ENCODE assay signal across 12 cellular contexts in the genomic region with DNA sequence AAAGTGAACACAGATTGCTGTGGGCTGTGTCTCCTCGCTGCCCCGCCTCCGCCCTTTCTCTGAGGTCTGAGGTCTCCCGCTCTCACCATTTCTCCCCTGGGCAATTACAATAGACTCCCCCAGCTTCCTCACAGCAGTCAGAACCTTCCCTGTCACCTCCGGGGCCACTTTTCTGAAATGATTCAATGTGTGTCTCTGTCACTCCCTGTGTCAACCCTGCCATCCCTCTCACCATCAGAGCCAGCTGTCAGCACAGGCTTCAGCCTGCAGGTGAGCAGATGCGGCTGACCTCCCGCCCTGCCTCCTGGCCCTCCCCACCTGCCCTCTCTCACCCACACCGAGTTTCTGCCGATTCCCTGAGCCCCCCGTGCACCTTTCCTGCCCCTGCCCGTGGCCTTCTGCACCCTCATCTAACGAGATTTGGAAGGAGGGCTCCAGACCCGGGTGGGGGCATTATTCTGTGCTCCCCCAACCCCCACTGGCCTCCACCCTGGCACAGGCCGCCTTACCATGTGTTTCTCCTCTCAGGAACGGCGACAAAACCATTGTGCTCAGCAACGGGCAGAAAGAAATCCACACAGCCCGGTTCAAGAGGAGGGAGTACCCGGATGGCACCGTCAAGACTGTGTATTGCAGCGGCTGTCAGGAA. TPM values are rescaled to one million over a fixed set of nuclear protein-coding genes. Genes with fewer than 3 reads are reported as not detected.
DNase-seq lines count a peak whose midpoint lies in the region; ATAC-seq, FAIRE-seq and TF ChIP-seq lines count a peak whose summit lies in the region.
"Not testable (repeated sequence)": the region's sequence is repeated elsewhere in the genome, so short reads cannot be mapped to it uniquely, and the experiment has no call there.
"Had no signal": no experiment of that assay in that cellular context is flagged by ENCODE, and none has a peak within 500 bp of the region (broad histone marks: within the 10 kb centered on the region; RNA-seq: fewer than 3 reads in every experiment).

No MANE protein-coding gene starts in this region.

- H3K27ac Mint-ChIP-seq in activated CD4-positive, alpha-beta T cell treated with anti-CD3 and anti-CD28 coated beads for 36 hours; activated T-helper 17 cell treated with anti-CD3 and anti-CD28 coated beads, Interleukin-2, amount 50 U/mL, for 72 hours; naive thymus-derived CD4-positive, alpha-beta T cell; stimulated activated naive CD8-positive, alpha-beta T cell treated with anti-CD3 and anti-CD28 coated beads, Interleukin-15, amount 100 ng/mL, for 72 hours: not testable (repeated sequence)

- H3K4me3 Mint-ChIP-seq in activated CD4-positive, alpha-beta T cell treated with anti-CD3 and anti-CD28 coated beads for 36 hours; activated T-helper 17 cell treated with anti-CD3 and anti-CD28 coated beads, Interleukin-2, amount 50 U/mL, for 72 hours; naive thymus-derived CD4-positive, alpha-beta T cell; stimulated activated naive CD8-positive, alpha-beta T cell treated with anti-CD3 and anti-CD28 coated beads, Interleukin-15, amount 100 ng/mL, for 72 hours: not testable (repeated sequence)

- not testable (repeated sequence) for H3K27me3 ChIP-seq in bronchial epithelial cell (ENCODE audit: control insufficient read depth, insufficient read depth, low read length); naive thymus-derived CD4-positive, alpha-beta T cell (ENCODE audit: control insufficient read depth in 2 of 2, insufficient read depth in 2 of 2, low read length in 2 of 2)

- H3K4me3 ChIP-seq in bronchial epithelial cell (ENCODE audit: low read depth, low read length); naive thymus-derived CD4-positive, alpha-beta T cell (ENCODE audit: low read length): not testable (repeated sequence)

- ATAC-seq in activated CD4-positive, alpha-beta T cell treated with anti-CD3 and anti-CD28 coated beads for 36 hours = peak; percentile 72
- peak; percentile 77 for ATAC-seq in activated T-helper 17 cell treated with anti-CD3 and anti-CD28 coated beads, Interleukin-2, amount 50 U/mL, for 72 hours (replicated peaks)
- peak; percentile 22 for ATAC-seq in naive thymus-derived CD4-positive, alpha-beta T cell
- ATAC-seq in stimulated activated naive CD8-positive, alpha-beta T cell treated with anti-CD3 and anti-CD28 coated beads, Interleukin-15, amount 100 ng/mL, for 72 hours = peak; percentile 33

- CTCF ChIA-PET in activated CD4-positive, alpha-beta T cell treated with anti-CD3 and anti-CD28 coated beads for 36 hours (lab: Charles Lee) = not testable (repeated sequence)
- CTCF ChIA-PET in naive thymus-derived CD4-positive, alpha-beta T cell (lab: Charles Lee) = interaction anchor here (1.0 kb wide), 1 partner anchor 53 kb away, joined by 3 read pairs; no protein-coding TSS in a partner anchor

- peak; percentile 20 for FAIRE-seq in HTR-8/SVneo (lab: Jason Lieb, UNC)
- FAIRE-seq in bronchial epithelial cell (lab: Jason Lieb, UNC) = peak; percentile 88

- not testable (repeated sequence) for H3K9me3 ChIP-seq in naive thymus-derived CD4-positive, alpha-beta T cell (ENCODE audit: control insufficient read depth in 2 of 3, low read length in 3 of 3)

- intact Hi-C loops in activated CD4-positive, alpha-beta T cell treated with anti-CD3 and anti-CD28 coated beads for 36 hours (cut with DNase I, micrococcal nuclease); naive thymus-derived CD4-positive, alpha-beta T cell (cut with micrococcal nuclease): not testable (repeated sequence)

- peaks cover 25% of the 10 kb centered on the region for H3K27me3 Mint-ChIP-seq in activated CD4-positive, alpha-beta T cell treated with anti-CD3 and anti-CD28 coated beads for 36 hours
- peaks cover 31% of the 10 kb centered on the region for H3K27me3 Mint-ChIP-seq in activated T-helper 17 cell treated with anti-CD3 and anti-CD28 coated beads, Interleukin-2, amount 50 U/mL, for 72 hours
- peaks cover 2 to 28% (median 10%) of the 10 kb centered on the region in 5 donors for H3K27me3 Mint-ChIP-seq in naive thymus-derived CD4-positive, alpha-beta T cell
- H3K27me3 Mint-ChIP-seq in stimulated activated naive CD8-positive, alpha-beta T cell treated with anti-CD3 and anti-CD28 coated beads, Interleukin-15, amount 100 ng/mL, for 72 hours = peaks cover 42% of the 10 kb centered on the region

- DNase-seq in HTR-8/SVneo (ENCODE audit: insufficient read length, low spot score); activated CD4-positive, alpha-beta T cell treated with anti-CD3 and anti-CD28 coated beads for 36 hours; bronchial epithelial cell (ENCODE audit: low read depth); naive thymus-derived CD4-positive, alpha-beta T cell; stimulated activated naive CD8-positive, alpha-beta T cell treated with anti-CD3 and anti-CD28 coated beads, Interleukin-15, amount 100 ng/mL, for 72 hours: not testable (repeated sequence)

- not testable (repeated sequence) for H3K36me3 ChIP-seq in bronchial epithelial cell (ENCODE audit: control insufficient read depth, insufficient read depth, low read length); naive thymus-derived CD4-positive, alpha-beta T cell (ENCODE audit: control insufficient read depth in 2 of 3, insufficient read depth in 3 of 3, low read length in 3 of 3)

- H3K27ac ChIP-seq in naive thymus-derived CD4-positive, alpha-beta T cell (ENCODE audit: low read depth, low read length) = not testable (repeated sequence)

- not testable (repeated sequence) for H3K36me3 Mint-ChIP-seq in activated CD4-positive, alpha-beta T cell treated with anti-CD3 and anti-CD28 coated beads for 36 hours (ENCODE audit: low read depth); activated T-helper 17 cell treated with anti-CD3 and anti-CD28 coated beads, Interleukin-2, amount 50 U/mL, for 72 hours (ENCODE audit: low read depth); naive thymus-derived CD4-positive, alpha-beta T cell

- not testable (repeated sequence) for H3K9me3 Mint-ChIP-seq in activated CD4-positive, alpha-beta T cell treated with anti-CD3 and anti-CD28 coated beads for 36 hours (ENCODE audit: low read depth); activated T-helper 17 cell treated with anti-CD3 and anti-CD28 coated beads, Interleukin-2, amount 50 U/mL, for 72 hours; naive thymus-derived CD4-positive, alpha-beta T cell; stimulated activated naive CD8-positive, alpha-beta T cell treated with anti-CD3 and anti-CD28 coated beads, Interleukin-15, amount 100 ng/mL, for 72 hours

- H3K4me1 Mint-ChIP-seq in activated CD4-positive, alpha-beta T cell treated with anti-CD3 and anti-CD28 coated beads for 36 hours; activated T-helper 17 cell treated with anti-CD3 and anti-CD28 coated beads, Interleukin-2, amount 50 U/mL, for 72 hours; naive thymus-derived CD4-positive, alpha-beta T cell; stimulated activated naive CD8-positive, alpha-beta T cell treated with anti-CD3 and anti-CD28 coated beads, Interleukin-15, amount 100 ng/mL, for 72 hours: not testable (repeated sequence)

- not testable (repeated sequence) for TF ChIP-seq CTCF in bronchial epithelial cell (IDR thresholded peaks at IDR 0.05; ENCODE audit: insufficient read depth, low read length, severe bottlenecking)

- H3K4me1 ChIP-seq in naive thymus-derived CD4-positive, alpha-beta T cell (ENCODE audit: control insufficient read depth in 2 of 2, insufficient read depth in 2 of 2, low read length in 2 of 2) = not testable (repeated sequence)

- POLR2A ChIA-PET in activated CD4-positive, alpha-beta T cell treated with anti-CD3 and anti-CD28 coated beads for 36 hours (lab: Charles Lee); naive thymus-derived CD4-positive, alpha-beta T cell (lab: Charles Lee): not testable (repeated sequence)

RNA-seq across cellular contexts. Expression of a gene that starts 38.3 kb away (rescaled TPM):
- total RNA-seq in activated CD4-positive, alpha-beta T cell treated with anti-CD3 and anti-CD28 coated beads for 36 hours = not detected
- total RNA-seq in activated T-helper 17 cell treated with anti-CD3 and anti-CD28 coated beads, Interleukin-2, amount 50 U/mL, for 72 hours = not detected
- total RNA-seq in bronchial epithelial cell = not detected in 2 replicates
- total RNA-seq in naive thymus-derived CD4-positive, alpha-beta T cell = not detected
- not detected for polyA plus RNA-seq in naive thymus-derived CD4-positive, alpha-beta T cell
- total RNA-seq: CD4-positive, alpha-beta memory T cell; H1; HFFc6; HT1080 had no signal
- polyA plus RNA-seq: A549; AG04450; CD4-positive, alpha-beta memory T cell; H1 had no signal

Comparison
In these comparisons a context has a peak if more than half of its experiments do, and no peak if none do; other contexts are left out.
1. ATAC-seq: peak in every context shown above with its lines; median percentile 77 in activated T-helper 17 cell treated with anti-CD3 and anti-CD28 coated beads, Interleukin-2, amount 50 U/mL, for 72 hours; 72 in activated CD4-positive, alpha-beta T cell treated with anti-CD3 and anti-CD28 coated beads for 36 hours; 33 in stimulated activated naive CD8-positive, alpha-beta T cell treated with anti-CD3 and anti-CD28 coated beads, Interleukin-15, amount 100 ng/mL, for 72 hours; 22 in naive thymus-derived CD4-positive, alpha-beta T cell.